In the genomic region with DNA sequence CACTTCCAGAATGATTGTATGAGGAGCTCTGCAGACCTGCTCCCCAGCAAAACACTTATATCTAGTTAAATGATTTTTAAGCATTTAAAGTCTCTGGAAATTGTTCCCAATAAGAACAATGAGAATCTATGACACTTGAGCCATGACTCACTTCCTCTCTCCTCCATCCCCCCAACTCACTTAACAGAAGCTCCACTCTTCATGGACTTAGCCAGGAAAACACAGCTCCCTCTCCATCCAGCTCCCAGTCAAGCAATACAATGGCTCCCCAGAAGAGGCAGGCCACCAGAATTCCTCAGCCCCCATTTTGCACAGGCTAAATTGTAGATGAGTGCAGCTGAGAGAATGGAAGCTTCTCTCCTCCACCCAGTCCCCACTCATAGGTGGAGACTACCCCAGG, we compare ENCODE assay signal across 21 cellular contexts. TPM values are rescaled to one million over a fixed set of nuclear protein-coding genes. Genes with fewer than 3 reads are reported as not detected.
DNase-seq lines count a peak whose midpoint lies in the region; TF ChIP-seq lines count a peak whose summit lies in the region.
"Had no signal": no experiment of that assay in that cellular context is flagged by ENCODE, and none has a peak within 500 bp of the region (broad histone marks: within the 10 kb centered on the region; RNA-seq: fewer than 3 reads in every experiment).

No MANE protein-coding gene starts in this region.

- H3K4me1 ChIP-seq in esophagus muscularis mucosa, result peaks cover 5 to 17% (median 13%) of the 10 kb centered on the region in 4 donors
- no peaks in the 10 kb centered on the region for H3K4me1 ChIP-seq in ascending aorta
- H3K4me1 ChIP-seq: testis had no signal

- TF ChIP-seq CTCF in GM20000 (IDR thresholded peaks at IDR 0.05; ENCODE audit: extremely low read depth, missing control alignments) (no peak), esophagus muscularis mucosa (IDR thresholded peaks at IDR 0.05) (no peak), retinal pigment epithelial cell (conservative IDR thresholded peaks at IDR 0.05; ENCODE audit: low read depth, low read length) (no peak), ascending aorta (IDR thresholded peaks at IDR 0.05) (no peak)

- H3K27me3 ChIP-seq in esophagus muscularis mucosa (no peaks in the 10 kb centered on the region), ascending aorta (no peaks in the 10 kb centered on the region)
- H3K27me3 ChIP-seq: BLaER1, body of pancreas, hepatocyte, ovary, testis had no signal

- peak; percentile 1 for DNase-seq in GM20000 (ENCODE audit: low spot score)
- DNase-seq in RPMI7951 (ENCODE audit: low read depth), result peak; percentile 16
- DNase-seq in esophagus muscularis mucosa (ENCODE audit: extremely low spot score), result peak; percentile 75
- DNase-seq in retinal pigment epithelial cell (ENCODE audit: low read depth), result peak; percentile 33
- DNase-seq in activated CD4-positive, CD25-positive, alpha-beta regulatory T cell treated with anti-CD3 and anti-CD28 coated beads, Interleukin-2, amount 50 U/mL, for 72 hours, result no peak
- no peak for DNase-seq in RPMI8226
- DNase-seq in ascending aorta (ENCODE audit: low spot score in 2 of 2), result no peak
- DNase-seq: activated CD4-positive, alpha-beta T cell treated with anti-CD3 and anti-CD28 coated beads for 36 hours; activated naive CD4-positive, alpha-beta T cell; body of pancreas; DMS 273 treated with DMSO at 0.1 percent for 48 hours; kidney glomerular epithelial cell; NCI-H1417; NK-92 treated with Interleukin-12 subunit alpha and Interleukin-12 subunit beta, amount 100 ng/mL, for 24 hours; ovary; SHP77; small intestine; testis had no signal

- TF ChIP-seq POLR2A in esophagus muscularis mucosa (IDR thresholded peaks at IDR 0.05; ENCODE audit: low read depth), result no peak

- peaks cover 0 to 35% (median 24%) of the 10 kb centered on the region in 4 donors for H3K9me3 ChIP-seq in esophagus muscularis mucosa
- peaks cover 0 to 19% of the 10 kb centered on the region in 2 donors for H3K9me3 ChIP-seq in ascending aorta
- H3K9me3 ChIP-seq: ovary, testis had no signal

- no peak overlapping the region for H3K4me3 ChIP-seq in esophagus muscularis mucosa
- no peak overlapping the region for H3K4me3 ChIP-seq in retinal pigment epithelial cell (ENCODE audit: low read length)
- H3K4me3 ChIP-seq in ascending aorta, result no peak overlapping the region
- H3K4me3 ChIP-seq: BLaER1, body of pancreas, hepatocyte, ovary, testis had no signal

- no peak for TF ChIP-seq EP300 in esophagus muscularis mucosa (IDR thresholded peaks at IDR 0.05)

- intact Hi-C loops in esophagus muscularis mucosa (cut with DNase I), result loop anchor here (10.0 kb wide), 1 partner anchor 105 kb away; no protein-coding TSS in a partner anchor
- intact Hi-C loops in ascending aorta (cut with DNase I), result no loop called here

- H3K27ac ChIP-seq in esophagus muscularis mucosa (replicated peaks in 1 of 4) (no peak overlapping the region), ascending aorta (no peak overlapping the region)
- H3K27ac ChIP-seq: BLaER1, body of pancreas, hepatocyte, KMS-11, ovary, testis had no signal

- H3K36me3 ChIP-seq in esophagus muscularis mucosa (no peaks in the 10 kb centered on the region), ascending aorta (no peaks in the 10 kb centered on the region)
- H3K36me3 ChIP-seq: BLaER1, ovary had no signal

RNA-seq across cellular contexts. Expression of a gene that starts 27.0 kb away (rescaled TPM):
- total RNA-seq in RPMI7951 (2014; rRNA removed; shearing (Covaris generic)), result not detected in 2 replicates
- under 1 TPM in 3 of 4 donors, not detected in 1; 0.23 to 0.45 (median 0.33) TPM for total RNA-seq in esophagus muscularis mucosa
- total RNA-seq in ascending aorta, result 0.75 TPM
- total RNA-seq: activated CD4-positive, alpha-beta T cell treated with anti-CD3 and anti-CD28 coated beads for 36 hours had no signal

Comparison
In these comparisons a context has a peak if more than half of its experiments do, and no peak if none do; other contexts are left out.
1. DNase-seq: peak in GM20000 (single experiment), RPMI7951 (single experiment), esophagus muscularis mucosa (single experiment) and retinal pigment epithelial cell (single experiment); none in activated CD4-positive, CD25-positive, alpha-beta regulatory T cell treated with anti-CD3 and anti-CD28 coated beads, Interleukin-2, amount 50 U/mL, for 72 hours (single experiment), RPMI8226 (single experiment) and ascending aorta (0 of 2).